Comparison of ENCODE assay signal across 18 cellular contexts in genomic region chr12:118494776-118495175, GRCh38.
"Had no signal": no experiment of that assay in that cellular context is flagged by ENCODE, and none has a peak within 500 bp of the region (broad histone marks: within the 10 kb centered on the region; RNA-seq: fewer than 3 reads in every experiment).

No MANE protein-coding gene starts in this region.

- H3K4me3 Mint-ChIP-seq: activated CD4-positive, alpha-beta memory T cell treated with anti-CD3 and anti-CD28 coated beads, Interleukin-2, amount 10 ng/mL, durations not matched to agents 7 days and 5 days; activated CD4-positive, alpha-beta T cell treated with anti-CD3 and anti-CD28 coated beads, Interleukin-2, amount 10 ng/mL, durations not matched to agents 7 days and 5 days; activated T-cell treated with anti-CD3 and anti-CD28 coated beads, Interleukin-2, amount 50 U/mL, for 24 hours; activated T-helper 17 cell treated with anti-CD3 and anti-CD28 coated beads, Interleukin-2, amount 50 U/mL, for 72 hours; dendritic cell treated with granulocyte-macrophage colony-stimulating factor and Interleukin-4, amounts not matched to agents 40 ng/mL and 50 ng/mL, for 4 days; natural killer cell treated with Interleukin-12 subunit alpha and Interleukin-12 subunit beta and Interleukin-15 and Interleukin-18, amount 100 ng/mL, for 72 hours had no signal

- H3K27ac Mint-ChIP-seq: activated CD4-positive, alpha-beta memory T cell treated with anti-CD3 and anti-CD28 coated beads, Interleukin-2, amount 10 ng/mL, durations not matched to agents 7 days and 5 days; activated CD4-positive, alpha-beta T cell treated with anti-CD3 and anti-CD28 coated beads, Interleukin-2, amount 10 ng/mL, durations not matched to agents 7 days and 5 days; activated T-cell treated with anti-CD3 and anti-CD28 coated beads, Interleukin-2, amount 50 U/mL, for 24 hours; activated T-helper 17 cell treated with anti-CD3 and anti-CD28 coated beads, Interleukin-2, amount 50 U/mL, for 72 hours; dendritic cell treated with granulocyte-macrophage colony-stimulating factor and Interleukin-4, amounts not matched to agents 40 ng/mL and 50 ng/mL, for 4 days; natural killer cell treated with Interleukin-12 subunit alpha and Interleukin-12 subunit beta and Interleukin-15 and Interleukin-18, amount 100 ng/mL, for 72 hours had no signal

- H3K27me3 Mint-ChIP-seq: activated CD4-positive, alpha-beta memory T cell treated with anti-CD3 and anti-CD28 coated beads, Interleukin-2, amount 10 ng/mL, durations not matched to agents 7 days and 5 days; activated CD4-positive, alpha-beta T cell treated with anti-CD3 and anti-CD28 coated beads, Interleukin-2, amount 10 ng/mL, durations not matched to agents 7 days and 5 days; dendritic cell treated with granulocyte-macrophage colony-stimulating factor and Interleukin-4, amounts not matched to agents 40 ng/mL and 50 ng/mL, for 4 days had no signal

- H3K4me1 Mint-ChIP-seq: activated CD4-positive, alpha-beta memory T cell treated with anti-CD3 and anti-CD28 coated beads, Interleukin-2, amount 10 ng/mL, durations not matched to agents 7 days and 5 days; activated CD4-positive, alpha-beta T cell treated with anti-CD3 and anti-CD28 coated beads, Interleukin-2, amount 10 ng/mL, durations not matched to agents 7 days and 5 days; activated T-helper 17 cell treated with anti-CD3 and anti-CD28 coated beads, Interleukin-2, amount 50 U/mL, for 72 hours had no signal

- H3K36me3 Mint-ChIP-seq: natural killer cell treated with Interleukin-12 subunit alpha and Interleukin-12 subunit beta and Interleukin-15 and Interleukin-18, amount 100 ng/mL, for 72 hours had no signal

- H3K9me3 Mint-ChIP-seq: activated CD4-positive, alpha-beta memory T cell treated with anti-CD3 and anti-CD28 coated beads, Interleukin-2, amount 10 ng/mL, durations not matched to agents 7 days and 5 days; activated CD4-positive, alpha-beta T cell treated with anti-CD3 and anti-CD28 coated beads, Interleukin-2, amount 10 ng/mL, durations not matched to agents 7 days and 5 days; activated T-cell treated with anti-CD3 and anti-CD28 coated beads, Interleukin-2, amount 50 U/mL, for 24 hours; activated T-helper 17 cell treated with anti-CD3 and anti-CD28 coated beads, Interleukin-2, amount 50 U/mL, for 72 hours; dendritic cell treated with granulocyte-macrophage colony-stimulating factor and Interleukin-4, amounts not matched to agents 40 ng/mL and 50 ng/mL, for 4 days; natural killer cell treated with Interleukin-12 subunit alpha and Interleukin-12 subunit beta and Interleukin-15 and Interleukin-18, amount 100 ng/mL, for 72 hours had no signal

- DNase-seq: activated CD4-positive, alpha-beta memory T cell treated with anti-CD3 and anti-CD28 coated beads, Interleukin-2, amount 10 ng/mL, durations not matched to agents 7 days and 5 days; activated CD4-positive, alpha-beta T cell treated with anti-CD3 and anti-CD28 coated beads for 1 hour; activated CD4-positive, alpha-beta T cell treated with anti-CD3 and anti-CD28 coated beads, Interleukin-2, amount 10 ng/mL, durations not matched to agents 7 days and 5 days; activated CD8-positive, alpha-beta memory T cell treated with anti-CD3 and anti-CD28 coated beads, Interleukin-2, amount 50 U/mL, for 48 hours; activated gamma-delta T cell treated with Interleukin-2 at 50 U/mL for 16 hours; activated naive CD4-positive, alpha-beta T cell treated with anti-CD3 and anti-CD28 coated beads, Interleukin-2, amount 50 U/mL, for 16 hours; activated T-cell treated with anti-CD3 and anti-CD28 coated beads, Interleukin-2, amount 50 U/mL, for 24 hours; amniotic stem cell; central memory CD4-positive, alpha-beta T cell; esophagus squamous epithelium; left ventricle myocardium inferior; mesendoderm; right cardiac atrium; spleen; stimulated activated naive CD4-positive, alpha-beta T cell treated with Interleukin-2 at 50 U/mL for 16 hours had no signal
